8 cellular contexts compared by ENCODE assay signal in genomic region chrX:101658661-101659477, GRCh38. TPM values are rescaled to one million over a fixed set of nuclear protein-coding genes. Genes with fewer than 3 reads are reported as not detected.
DNase-seq lines count a peak whose midpoint lies in the region; ATAC-seq and TF ChIP-seq lines count a peak whose summit lies in the region.

No MANE protein-coding gene starts in this region.

- H3K9me3 ChIP-seq in neuronal stem cell (replicated peaks in 1 of 2; ENCODE audit: control insufficient read depth in 2 of 2, insufficient read depth in 1 of 2, low read depth in 1 of 2, low read length in 2 of 2) = no peaks in the 10 kb centered on the region
- no peaks in the 10 kb centered on the region for H3K9me3 ChIP-seq in suprapubic skin

- H3K4me3 ChIP-seq in foreskin fibroblast (ENCODE audit: low read depth in 1 of 2, low read length in 2 of 2) (peak overlapping the region; percentile 77 to 80), neuronal stem cell (ENCODE audit: low read length in 2 of 2) (peak overlapping the region; percentile 54 to 89), suprapubic skin (peak overlapping the region; percentile 56)

- no peak overlapping the region for H4K91ac ChIP-seq in neuronal stem cell (ENCODE audit: low read depth, low read length, poor library complexity)

- peak overlapping the region; percentile 76 for H3K18ac ChIP-seq in neuronal stem cell (ENCODE audit: low read length)

- no peak overlapping the region for H3K23ac ChIP-seq in neuronal stem cell (ENCODE audit: low read depth, low read length, poor library complexity)

- H2BK15ac ChIP-seq in neuronal stem cell (ENCODE audit: low read length) = no peak overlapping the region

- peaks cover 0 to 6% of the 10 kb centered on the region in 2 donors for H3K4me1 ChIP-seq in neuronal stem cell (ENCODE audit: control insufficient read depth in 2 of 2, insufficient read depth in 1 of 2, low read depth in 1 of 2, low read length in 2 of 2)
- H3K4me1 ChIP-seq in suprapubic skin = peaks cover 8% of the 10 kb centered on the region

- DNase-seq in GM13976 (ENCODE audit: low spot score) = peak; percentile 70
- DNase-seq in NOMO-1 treated with dmso at 0.1 percent for 144 hours (lab: John Stamatoyannopoulos, UW; ENCODE audit: unreplicated experiment) = peak; percentile 9
- peak; percentile 12 for DNase-seq in activated gamma-delta T cell (lab: John Stamatoyannopoulos, UW)
- peak; percentile 35 to 75 for DNase-seq in foreskin fibroblast
- peak; percentile 41 for DNase-seq in neuronal stem cell (ENCODE audit: low spot score)
- peak; percentile 80 to 82 for DNase-seq in suprapubic skin (ENCODE audit: low spot score in 2 of 2)

- in situ Hi-C loops in GM13976 (cut with MboI; ENCODE audit: low sequenced_read_pairs, unreplicated experiment) = no loop called here

- WGBS in neuronal stem cell (ENCODE audit: extremely low coverage in 2 of 2, insufficient read length in 2 of 2, insufficient replicate concordance in 1 of 2), 2 donors = no CpG with 5 or more reads among the region's 37 CpGs
- 28% methylated on average over 35 of the region's 37 CpGs for WGBS in suprapubic skin

- ATAC-seq in HG03103 (IDR thresholded peaks at IDR 0.05; ENCODE audit: low read depth, unreplicated experiment) (peak; percentile 79), GM21717 (IDR thresholded peaks at IDR 0.05; ENCODE audit: unreplicated experiment) (no peak)

- peak overlapping the region; percentile 64 for H2AFZ ChIP-seq in neuronal stem cell (ENCODE audit: low read length)

- peak overlapping the region; percentile 62 for H3K4me2 ChIP-seq in neuronal stem cell (ENCODE audit: insufficient read depth, low read length, poor library complexity, severe bottlenecking)

- no peak overlapping the region for H3K14ac ChIP-seq in neuronal stem cell (ENCODE audit: low read length)

- peak overlapping the region; percentile 86 for H3K9ac ChIP-seq in neuronal stem cell (ENCODE audit: low read depth, low read length, poor library complexity)

- no peak overlapping the region for H2BK5ac ChIP-seq in neuronal stem cell (ENCODE audit: low read length)

- H3K79me1 ChIP-seq in neuronal stem cell (ENCODE audit: low read depth, low read length) = no peaks in the 10 kb centered on the region

- H3K36me3 ChIP-seq in neuronal stem cell (replicated peaks in 1 of 2; ENCODE audit: control insufficient read depth in 2 of 2, insufficient read depth in 2 of 2, low read length in 2 of 2) = peaks cover 4 to 9% of the 10 kb centered on the region in 2 donors
- H3K36me3 ChIP-seq in suprapubic skin = no peaks in the 10 kb centered on the region

- H3K27ac ChIP-seq in neuronal stem cell (replicated peaks; ENCODE audit: low read length) = peak overlapping the region; percentile 70
- peak overlapping the region; percentile 41 for H3K27ac ChIP-seq in suprapubic skin

- H3K27me3 ChIP-seq in neuronal stem cell (ENCODE audit: control insufficient read depth in 3 of 3, insufficient read depth in 3 of 3, low read depth in 1 of 3, low read length in 3 of 3) (peaks cover 0 to 8% (median 0%) of the 10 kb centered on the region in 3 experiments), suprapubic skin (no peaks in the 10 kb centered on the region)

- H2BK120ac ChIP-seq in neuronal stem cell (ENCODE audit: low read depth, low read length) = no peak overlapping the region

- H2BK12ac ChIP-seq in neuronal stem cell (ENCODE audit: low read length) = no peak overlapping the region

- TF ChIP-seq POLR2A in suprapubic skin (IDR thresholded peaks at IDR 0.05) = no peak

- H4K8ac ChIP-seq in neuronal stem cell (ENCODE audit: low read depth, low read length) = no peak overlapping the region

- TF ChIP-seq CTCF in GM13976 (IDR thresholded peaks at IDR 0.05; ENCODE audit: borderline replicate concordance, control extremely low read depth, extremely low read depth, insufficient read depth, missing control alignments) (no peak), foreskin fibroblast (IDR thresholded peaks at IDR 0.05; ENCODE audit: low read depth, low read length) (no peak), suprapubic skin (IDR thresholded peaks at IDR 0.05) (no peak)

- H2AK5ac ChIP-seq in neuronal stem cell (ENCODE audit: low read depth, low read length) = no peak overlapping the region

- no peak for TF ChIP-seq EP300 in suprapubic skin (IDR thresholded peaks at IDR 0.05)

- H3K4ac ChIP-seq in neuronal stem cell (ENCODE audit: low read length) = no peak overlapping the region

RNA-seq across cellular contexts. Expression of gene ARMCX2, which starts 0.8 kb away (rescaled TPM):
- polyA plus RNA-seq in neuronal stem cell (2013, experiment 1 of 2) = 206 TPM
- 205 TPM for polyA plus RNA-seq in neuronal stem cell (2013, experiment 2 of 2)
- 10 to 100 TPM in 2 of 4 donors, 1 to 10 TPM in 2; 5.7 to 12.1 (median 8.8) TPM for total RNA-seq in suprapubic skin

RNA-seq across cellular contexts. Expression of gene ARMCX3, which starts 35.9 kb away (rescaled TPM):
- 46.5 TPM for polyA plus RNA-seq in neuronal stem cell (2013, experiment 1 of 2)
- 48.9 TPM for polyA plus RNA-seq in neuronal stem cell (2013, experiment 2 of 2)
- total RNA-seq in suprapubic skin = 10 to 100 TPM in 3 of 4 donors, 1 to 10 TPM in 1; 8.4 to 23.3 (median 13.1) TPM

RNA-seq across cellular contexts. Expression of gene ARMCX6, which starts 41.1 kb away (rescaled TPM):
- polyA plus RNA-seq in neuronal stem cell (2013, experiment 1 of 2) = 125 TPM
- 122 TPM for polyA plus RNA-seq in neuronal stem cell (2013, experiment 2 of 2)
- 10 to 100 TPM; 11.0 to 23.3 (median 12.8) TPM for total RNA-seq in suprapubic skin

Comparison
In these comparisons a context has a peak if more than half of its experiments do, and no peak if none do; other contexts are left out.
1. DNase-seq: peak in every context shown above with its lines; median percentile 81 in suprapubic skin; 70 in GM13976; 55 in foreskin fibroblast; 41 in neuronal stem cell; 12 in activated gamma-delta T cell; 9 in NOMO-1 treated with dmso at 0.1 percent for 144 hours.